ENCODE assay signal across 9 cellular contexts in the genomic region with DNA sequence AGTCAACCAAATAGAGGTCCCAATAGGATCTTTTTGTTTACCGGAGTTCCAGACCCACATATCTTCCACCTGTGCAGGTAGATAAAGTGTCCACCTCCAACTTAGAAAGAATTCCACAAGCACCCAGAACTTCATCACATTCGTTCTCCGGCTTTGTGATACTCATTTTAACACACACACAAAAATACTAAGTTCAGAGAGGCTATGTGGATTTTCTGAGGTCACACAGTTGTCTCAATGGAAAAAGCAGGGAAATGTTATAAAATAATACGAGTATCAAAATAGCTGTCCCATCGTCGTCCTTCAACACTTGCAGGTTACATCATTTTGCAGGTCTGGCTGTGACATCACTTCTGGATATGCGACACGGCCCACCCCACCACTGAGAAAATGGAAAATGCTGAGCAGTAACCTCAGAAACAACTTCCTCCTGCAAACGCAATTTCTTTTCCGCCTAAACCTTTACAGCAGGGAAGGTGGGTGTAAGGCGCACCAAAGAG.
A peak's percentile ranks its signal among the peaks of the same experiment; 100 is the strongest.
DNase-seq lines count a peak whose midpoint lies in the region; ATAC-seq and TF ChIP-seq lines count a peak whose summit lies in the region.
"Had no signal": no experiment of that assay in that cellular context is flagged by ENCODE, and none has a peak within 500 bp of the region (broad histone marks: within the 10 kb centered on the region; RNA-seq: fewer than 3 reads in every experiment).

No MANE protein-coding gene starts in this region.

- in situ Hi-C loops in transverse colon (cut with MboI; ENCODE audit: low pct_ligation_motif_present in 1 of 4, low pct_unique_long_range_greater_than_20kb in 1 of 4, low sequenced_read_pairs in 3 of 4), result loop anchor here in 2 of 4 donors (10.0 to 25.0 kb wide), 2 partner anchors 67 to 165 kb away; no protein-coding TSS in a partner anchor

- no peaks in the 10 kb centered on the region for H3K36me3 ChIP-seq in transverse colon

- intact Hi-C loops in lower leg skin (cut with DNase I; ENCODE audit: low total_unique reads), result no loop called here
- intact Hi-C loops in transverse colon (cut with DNase I; ENCODE audit: low total_unique reads), result no loop called here

- H3K27me3 ChIP-seq in transverse colon, result no peaks in the 10 kb centered on the region
- no peaks in the 10 kb centered on the region for H3K27me3 ChIP-seq in foreskin keratinocyte

- H3K9me3 Mint-ChIP-seq in brain, result no peaks in the 10 kb centered on the region

- TF ChIP-seq CTCF in brain (conservative IDR thresholded peaks at IDR 0.05), result no peak
- no peak for TF ChIP-seq CTCF in lower leg skin (IDR thresholded peaks at IDR 0.05)
- TF ChIP-seq CTCF in transverse colon (IDR thresholded peaks at IDR 0.05), result no peak
- TF ChIP-seq CTCF in foreskin keratinocyte (conservative IDR thresholded peaks at IDR 0.05), result no peak

- no peaks in the 10 kb centered on the region for H3K9me3 ChIP-seq in transverse colon

- ATAC-seq in GM19372 (IDR thresholded peaks at IDR 0.05; ENCODE audit: low read depth, unreplicated experiment) (peak; percentile 17), HG03460 (IDR thresholded peaks at IDR 0.05; ENCODE audit: unreplicated experiment) (peak; percentile 12), foreskin keratinocyte (no peak)

- H3K27ac ChIP-seq in transverse colon, result peak overlapping the region; percentile 88 to 95 (median 92)
- H3K27ac ChIP-seq in foreskin keratinocyte, result no peak overlapping the region
- H3K27ac ChIP-seq: SK-N-MC had no signal

- peaks cover 3 to 57% (median 33%) of the 10 kb centered on the region in 4 donors for H3K4me1 ChIP-seq in transverse colon
- peaks cover 53% of the 10 kb centered on the region for H3K4me1 ChIP-seq in foreskin keratinocyte

- no peaks in the 10 kb centered on the region for H3K27me3 Mint-ChIP-seq in brain

- H3K4me3 ChIP-seq in lower leg skin (ENCODE audit: low read depth, poor library complexity, severe bottlenecking) (peak overlapping the region; percentile 46), transverse colon (peak overlapping the region in 3 of 4 donors; percentile 40 to 62 (median 48))
- H3K4me3 ChIP-seq: SK-N-MC had no signal

- no peaks in the 10 kb centered on the region for H3K36me3 Mint-ChIP-seq in brain

- no peak for TF ChIP-seq POLR2A in lower leg skin (IDR thresholded peaks at IDR 0.05)
- no peak for TF ChIP-seq POLR2A in transverse colon (IDR thresholded peaks at IDR 0.05)

- 29 to 31% methylated on average over 11 of the region's 11 CpGs for WGBS in lower leg skin, 2 donors
- WGBS in transverse colon (ENCODE audit: low coverage in 1 of 2), 2 donors, result 27 to 90% methylated on average over 4 to 11 of the region's 11 CpGs

- no peak for TF ChIP-seq EP300 in transverse colon (IDR thresholded peaks at IDR 0.05; ENCODE audit: low read depth)

- DNase-seq in lower leg skin (ENCODE audit: low spot score in 2 of 2) (no peak), transverse colon (no peak), GOT3 (lab: John Stamatoyannopoulos, UW) (no peak), NCI-H2196 treated with DMSO at 0.1 percent for 48 hours (lab: John Stamatoyannopoulos, UW; ENCODE audit: unreplicated experiment) (no peak), foreskin keratinocyte (no peak)

- H3K4me3 Mint-ChIP-seq in brain, result peak overlapping the region; percentile 85 to 90 (median 89)

- peaks cover 94% of the 10 kb centered on the region for H3K4me1 Mint-ChIP-seq in brain

- H3K27ac Mint-ChIP-seq in brain, result peak overlapping the region; percentile 93 to 100 (median 98)
